ENCODE assay signal across 33 cellular contexts in the genomic region with DNA sequence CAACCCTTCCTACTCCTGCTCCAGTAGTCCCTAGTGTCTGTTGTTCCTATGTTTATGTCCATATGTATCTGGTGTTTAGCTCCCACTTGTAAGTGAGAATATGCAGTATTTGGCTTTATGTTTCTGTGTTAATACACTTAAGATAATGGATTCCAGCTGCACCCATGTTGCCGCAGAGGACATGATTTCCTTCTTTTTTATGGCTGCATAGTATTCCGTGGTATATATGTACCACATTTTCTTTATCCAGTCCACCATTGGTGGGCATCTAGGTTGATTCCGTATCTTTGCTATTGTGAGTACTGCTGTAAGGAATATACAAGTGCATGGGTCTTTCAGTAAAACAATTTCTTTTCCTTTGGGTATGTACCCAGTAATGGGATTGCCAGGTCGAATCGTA.
"Had no signal": no experiment of that assay in that cellular context is flagged by ENCODE, and none has a peak within 500 bp of the region (broad histone marks: within the 10 kb centered on the region; RNA-seq: fewer than 3 reads in every experiment).

No MANE protein-coding gene starts in this region.

- H3K9me3 ChIP-seq: adrenal gland, ascending aorta, body of pancreas, breast epithelium, colonic mucosa had no signal

- H3K27me3 ChIP-seq: adrenal gland, ascending aorta, body of pancreas, brain microvascular endothelial cell, breast epithelium, cardiac muscle cell, colonic mucosa had no signal

- DNase-seq: activated effector memory CD4-positive, alpha-beta T cell treated with anti-CD3 and anti-CD28 coated beads, Interleukin-2, amount 50 U/mL, for 16 hours; activated effector memory CD4-positive, alpha-beta T cell treated with Interleukin-2 at 50 U/mL for 16 hours; activated gamma-delta T cell; activated gamma-delta T cell treated with Interleukin-2 at 50 U/mL for 16 hours; activated naive CD4-positive, alpha-beta T cell; activated naive CD4-positive, alpha-beta T cell treated with anti-CD3 and anti-CD28 coated beads for 36 hours; activated naive CD4-positive, alpha-beta T cell treated with anti-CD3 and anti-CD28 coated beads, Interleukin-2, amount 10 ng/mL, durations not matched to agents 7 days and 5 days; activated naive CD4-positive, alpha-beta T cell treated with anti-CD3 and anti-CD28 coated beads, Interleukin-2, amount 50 U/mL, for 16 hours; activated naive CD4-positive, alpha-beta T cell treated with Interleukin-2 at 50 U/mL for 16 hours; activated naive CD8-positive, alpha-beta T cell treated with anti-CD3 and anti-CD28 coated beads for 36 hours; activated naive CD8-positive, alpha-beta T cell treated with anti-CD3 and anti-CD28 coated beads, Interleukin-2, amount 10 ng/mL, durations not matched to agents 7 days and 5 days; activated naive CD8-positive, alpha-beta T cell treated with anti-CD3 and anti-CD28 coated beads, Interleukin-2, amount 50 U/mL, for 24 hours; activated T-cell treated with anti-CD3 and anti-CD28 coated beads, Interleukin-2, amount 50 U/mL, for 48 hours; activated T-cell treated with anti-CD3 and anti-CD28 coated beads, Interleukin-2, amount 50 U/mL, for 72 hours; adrenal gland; amniotic stem cell; amygdala; anterior cingulate cortex; aorta; body of pancreas; brain microvascular endothelial cell; caudate nucleus; central memory CD4-positive, alpha-beta T cell; cerebellar nuclear complex; colonic mucosa had no signal

- H3K27ac ChIP-seq: adrenal gland, ascending aorta, body of pancreas, brain microvascular endothelial cell, breast epithelium, cardiac muscle cell, colonic mucosa had no signal

- H3K36me3 ChIP-seq: adrenal gland, ascending aorta, brain microvascular endothelial cell, breast epithelium, cardiac muscle cell, colonic mucosa had no signal

- FAIRE-seq: astrocyte, bronchial epithelial cell, colon had no signal

- H3K4me1 ChIP-seq: breast epithelium had no signal

- H3K4me3 ChIP-seq: adrenal gland, ascending aorta, body of pancreas, breast epithelium, cardiac muscle cell, colonic mucosa had no signal

- ATAC-seq: activated naive CD4-positive, alpha-beta T cell treated with anti-CD3 and anti-CD28 coated beads, Interleukin-2, amount 50 U/mL, for 72 hours; activated naive CD8-positive, alpha-beta T cell treated with anti-CD3 and anti-CD28 coated beads, Interleukin-2, amount 50 U/mL, for 24 hours; activated T-cell treated with anti-CD3 and anti-CD28 coated beads, Interleukin-2, amount 50 U/mL, for 72 hours; activated T-helper 17 cell treated with anti-CD3 and anti-CD28 coated beads, Interleukin-2, amount 50 U/mL, for 72 hours; body of pancreas had no signal
